In genomic region chr1:110515041-110515440, GRCh38 we compare ENCODE assay signal across 25 cellular contexts. TPM values are rescaled to one million over a fixed set of nuclear protein-coding genes. Genes with fewer than 3 reads are reported as not detected.
DNase-seq lines count a peak whose midpoint lies in the region; ATAC-seq, FAIRE-seq and TF ChIP-seq lines count a peak whose summit lies in the region.
"Had no signal": no experiment of that assay in that cellular context is flagged by ENCODE, and none has a peak within 500 bp of the region (broad histone marks: within the 10 kb centered on the region; RNA-seq: fewer than 3 reads in every experiment).

No MANE protein-coding gene starts in this region.

- H3K27me3 Mint-ChIP-seq in activated CD8-positive, alpha-beta T cell treated with anti-CD3 and anti-CD28 coated beads for 36 hours, result peaks cover 2% of the 10 kb centered on the region
- H3K27me3 Mint-ChIP-seq in activated CD8-positive, alpha-beta T cell treated with anti-CD3 and anti-CD28 coated beads, Interleukin-2, amount 10 ng/mL, durations not matched to agents 7 days and 5 days (ENCODE audit: low read depth), result peaks cover 5% of the 10 kb centered on the region
- H3K27me3 Mint-ChIP-seq in activated T-cell treated with anti-CD3 and anti-CD28 coated beads, Interleukin-2, amount 50 U/mL, for 72 hours (ENCODE audit: low read depth), result peaks cover 8% of the 10 kb centered on the region

- CTCF ChIA-PET in activated CD8-positive, alpha-beta T cell treated with anti-CD3 and anti-CD28 coated beads for 36 hours (lab: Charles Lee), result interaction anchor here (1.0 to 2.2 kb wide), 3 partner anchors 10 to 266 kb away, joined by 3 to 6 read pairs (median 3); no protein-coding TSS in a partner anchor
- CTCF ChIA-PET in activated CD8-positive, alpha-beta T cell treated with anti-CD3 and anti-CD28 coated beads, Interleukin-2, amount 10 ng/mL, durations not matched to agents 7 days and 5 days (lab: Charles Lee), result interaction anchor here (1.1 to 1.4 kb wide), 2 partner anchors 9 to 19 kb away, joined by 3 to 4 read pairs; no protein-coding TSS in a partner anchor
- CTCF ChIA-PET in H1 (lab: Charles Lee; ENCODE audit: partially characterized antibody), result interaction anchor here (1.0 to 9.1 kb wide), 3 partner anchors 8 to 19 kb away, joined by 3 to 85 read pairs (median 4); no protein-coding TSS in a partner anchor

- no peak overlapping the region for H2BK5ac ChIP-seq in H1 (ENCODE audit: low read depth, low read length)

- H2BK20ac ChIP-seq in H1 (ENCODE audit: low read length), result no peak overlapping the region

- H4K5ac ChIP-seq in H1 (ENCODE audit: insufficient read length, low read depth, low read length), result no peak overlapping the region

- no peak for FAIRE-seq in H1 (lab: Jason Lieb, UNC)
- FAIRE-seq: G401.6, GM12891, GM18507, HTR-8/SVneo had no signal

- no peak overlapping the region for H3K14ac ChIP-seq in H1 (ENCODE audit: insufficient read length)

- no peak for TF ChIP-seq CTCF in activated CD8-positive, alpha-beta T cell treated with anti-CD3 and anti-CD28 coated beads for 36 hours (IDR thresholded peaks at IDR 0.05)
- TF ChIP-seq CTCF in H1 (IDR thresholded peaks at IDR 0.05; ENCODE audit: control extremely low read depth in 1 of 3, insufficient read depth in 1 of 3, low read depth in 1 of 3, low read length in 3 of 3), result no peak
- TF ChIP-seq CTCF in upper lobe of right lung (IDR thresholded peaks at IDR 0.05), result no peak

- no peaks in the 10 kb centered on the region for H3K4me1 Mint-ChIP-seq in activated CD8-positive, alpha-beta T cell treated with anti-CD3 and anti-CD28 coated beads for 36 hours (ENCODE audit: low read depth)
- no peaks in the 10 kb centered on the region for H3K4me1 Mint-ChIP-seq in activated CD8-positive, alpha-beta T cell treated with anti-CD3 and anti-CD28 coated beads, Interleukin-2, amount 10 ng/mL, durations not matched to agents 7 days and 5 days (ENCODE audit: low read depth)
- H3K4me1 Mint-ChIP-seq in activated T-cell treated with anti-CD3 and anti-CD28 coated beads, Interleukin-2, amount 50 U/mL, for 72 hours (ENCODE audit: low read depth), result no peaks in the 10 kb centered on the region
- H3K4me1 Mint-ChIP-seq: CD14-positive monocyte, IgD-negative memory B cell had no signal

- H3K9me3 Mint-ChIP-seq in activated CD8-positive, alpha-beta T cell treated with anti-CD3 and anti-CD28 coated beads for 36 hours, result no peaks in the 10 kb centered on the region
- no peaks in the 10 kb centered on the region for H3K9me3 Mint-ChIP-seq in activated CD8-positive, alpha-beta T cell treated with anti-CD3 and anti-CD28 coated beads, Interleukin-2, amount 10 ng/mL, durations not matched to agents 7 days and 5 days (ENCODE audit: insufficient read depth)
- H3K9me3 Mint-ChIP-seq in activated T-cell treated with anti-CD3 and anti-CD28 coated beads, Interleukin-2, amount 50 U/mL, for 72 hours, result no peaks in the 10 kb centered on the region
- H3K9me3 Mint-ChIP-seq: CD8-positive, alpha-beta T cell; IgD-negative memory B cell had no signal

- H4K20me1 ChIP-seq in H1 (replicated peaks in 1 of 2; ENCODE audit: control insufficient read depth in 1 of 2, insufficient read depth in 2 of 2, low read length in 2 of 2), result no peaks in the 10 kb centered on the region
- H4K20me1 ChIP-seq: BLaER1 had no signal

- no peaks in the 10 kb centered on the region for H3K36me3 Mint-ChIP-seq in activated CD8-positive, alpha-beta T cell treated with anti-CD3 and anti-CD28 coated beads for 36 hours (ENCODE audit: low read depth)
- no peaks in the 10 kb centered on the region for H3K36me3 Mint-ChIP-seq in activated CD8-positive, alpha-beta T cell treated with anti-CD3 and anti-CD28 coated beads, Interleukin-2, amount 10 ng/mL, durations not matched to agents 7 days and 5 days (ENCODE audit: low read depth)
- no peaks in the 10 kb centered on the region for H3K36me3 Mint-ChIP-seq in activated T-cell treated with anti-CD3 and anti-CD28 coated beads, Interleukin-2, amount 50 U/mL, for 72 hours (ENCODE audit: insufficient read depth in 2 of 2)
- H3K36me3 Mint-ChIP-seq: CD14-positive monocyte; CD8-positive, alpha-beta T cell; IgD-negative memory B cell had no signal

- H3K27me3 ChIP-seq in H1 (replicated peaks in 1 of 4; ENCODE audit: control insufficient read depth in 3 of 4, extremely low read depth in 1 of 4, insufficient read depth in 3 of 4, low read length in 3 of 4) (no peaks in the 10 kb centered on the region), upper lobe of right lung (no peaks in the 10 kb centered on the region)
- H3K27me3 ChIP-seq: BLaER1 had no signal

- H3K4me3 Mint-ChIP-seq in activated CD8-positive, alpha-beta T cell treated with anti-CD3 and anti-CD28 coated beads for 36 hours, result no peak overlapping the region
- H3K4me3 Mint-ChIP-seq in activated CD8-positive, alpha-beta T cell treated with anti-CD3 and anti-CD28 coated beads, Interleukin-2, amount 10 ng/mL, durations not matched to agents 7 days and 5 days, result no peak overlapping the region
- no peak overlapping the region for H3K4me3 Mint-ChIP-seq in activated T-cell treated with anti-CD3 and anti-CD28 coated beads, Interleukin-2, amount 50 U/mL, for 72 hours
- H3K4me3 Mint-ChIP-seq: CD14-positive monocyte; CD8-positive, alpha-beta T cell; GM23338; IgD-negative memory B cell had no signal

- H3K9ac ChIP-seq in H1 (replicated peaks in 1 of 4; ENCODE audit: extremely low read depth in 1 of 4, low read depth in 3 of 4, low read length in 3 of 4), result no peak overlapping the region
- H3K9ac ChIP-seq: BLaER1 had no signal

- no peak overlapping the region for H3K27ac ChIP-seq in H1 (ENCODE audit: low read depth, low read length)
- H3K27ac ChIP-seq in upper lobe of right lung, result no peak overlapping the region
- H3K27ac ChIP-seq: BLaER1 had no signal

- no peaks in the 10 kb centered on the region for H3K79me1 ChIP-seq in H1 (ENCODE audit: low read depth, low read length)

- H3K9me3 ChIP-seq in H1 (ENCODE audit: insufficient read depth in 2 of 2, low read depth in 1 of 2, low read length in 1 of 2) (peaks cover 0 to 4% of the 10 kb centered on the region in 2 experiments; a peak in 2 of 4 replicates), upper lobe of right lung (no peaks in the 10 kb centered on the region)
- H3K9me3 ChIP-seq: BLaER1 had no signal

- no peak overlapping the region for H3K4me2 ChIP-seq in H1 (ENCODE audit: insufficient read depth in 1 of 2, low read depth in 2 of 2, low read length in 2 of 2)
- H3K4me2 ChIP-seq: GM23338 had no signal

- intact Hi-C loops in activated CD8-positive, alpha-beta T cell treated with anti-CD3 and anti-CD28 coated beads for 36 hours (cut with micrococcal nuclease), result no loop called here
- intact Hi-C loops in upper lobe of right lung (cut with DNase I), result no loop called here

- H4K91ac ChIP-seq in H1 (replicated peaks; ENCODE audit: insufficient read length, low read length), result no peak overlapping the region

- H3K36me3 ChIP-seq in H1 (ENCODE audit: control insufficient read depth in 2 of 4, insufficient read depth in 4 of 4, low read length in 3 of 4), result no peaks in the 10 kb centered on the region
- no peaks in the 10 kb centered on the region for H3K36me3 ChIP-seq in upper lobe of right lung
- H3K36me3 ChIP-seq: BLaER1 had no signal

- peak; percentile 17 for ATAC-seq in activated CD8-positive, alpha-beta T cell treated with anti-CD3 and anti-CD28 coated beads for 36 hours
- no peak for ATAC-seq in activated CD8-positive, alpha-beta T cell treated with anti-CD3 and anti-CD28 coated beads, Interleukin-2, amount 10 ng/mL, durations not matched to agents 7 days and 5 days
- peak; percentile 61 for ATAC-seq in upper lobe of right lung
- ATAC-seq in activated T-cell treated with anti-CD3 and anti-CD28 coated beads, Interleukin-2, amount 50 U/mL, for 72 hours (replicated peaks in 1 of 2), result no peak
- ATAC-seq: CD8-positive, alpha-beta T cell; HCT116 had no signal

- no peak for TF ChIP-seq EP300 in H1 (IDR thresholded peaks at IDR 0.05; ENCODE audit: borderline replicate concordance in 1 of 2, low read depth in 2 of 2, low read length in 2 of 2)

- DNase-seq in activated CD8-positive, alpha-beta T cell treated with anti-CD3 and anti-CD28 coated beads for 36 hours, result peak; percentile 4
- DNase-seq in activated CD8-positive, alpha-beta T cell treated with anti-CD3 and anti-CD28 coated beads, Interleukin-2, amount 10 ng/mL, durations not matched to agents 7 days and 5 days, result no peak
- DNase-seq in MV-4-11 (lab: John Stamatoyannopoulos, UW), result peak; percentile 34
- no peak for DNase-seq in H1 (ENCODE audit: low read depth in 1 of 2, low spot score in 2 of 2)
- DNase-seq in upper lobe of right lung, result no peak
- DNase-seq in G401 (ENCODE audit: low spot score), result no peak
- DNase-seq in NCI-H2107 (lab: John Stamatoyannopoulos, UW), result no peak
- DNase-seq in activated T-cell treated with anti-CD3 and anti-CD28 coated beads, Interleukin-2, amount 50 U/mL, for 72 hours, result no peak
- DNase-seq: 8988T; Calu3; CD8-positive, alpha-beta T cell; DND-41; EL; H7 had no signal

- in situ Hi-C loops in G401 (cut with HindIII; ENCODE audit: low sequenced_read_pairs), result no loop called here

- no peak overlapping the region for H2AFZ ChIP-seq in H1 (ENCODE audit: low read length)
- H2AFZ ChIP-seq: GM23338 had no signal

- H3K4me3 ChIP-seq in H1 (ENCODE audit: extremely low read depth in 1 of 4, insufficient read depth in 2 of 4, low read depth in 3 of 4, low read length in 4 of 4) (no peak overlapping the region), upper lobe of right lung (no peak overlapping the region)
- H3K4me3 ChIP-seq: BLaER1, GM23338 had no signal

- POLR2A ChIA-PET in activated CD8-positive, alpha-beta T cell treated with anti-CD3 and anti-CD28 coated beads for 36 hours (lab: Charles Lee), result interaction anchor here (0.9 kb wide), 1 partner anchor 8 kb away, joined by 3 read pairs; no protein-coding TSS in a partner anchor
- POLR2A ChIA-PET in activated CD8-positive, alpha-beta T cell treated with anti-CD3 and anti-CD28 coated beads, Interleukin-2, amount 10 ng/mL, durations not matched to agents 7 days and 5 days (lab: Charles Lee), result no interaction called here
- POLR2A ChIA-PET in H1 (lab: Charles Lee; ENCODE audit: partially characterized antibody), result no interaction called here

- no peaks in the 10 kb centered on the region; the same call in 1 of the 2 replicates for H3K23me2 ChIP-seq in H1 (ENCODE audit: low read depth, low read length)

- no peaks in the 10 kb centered on the region for H3K79me2 ChIP-seq in H1 (ENCODE audit: control insufficient read depth in 1 of 2, insufficient read depth in 2 of 2, low read length in 2 of 2)

- no peak overlapping the region for H3K4ac ChIP-seq in H1 (replicated peaks; ENCODE audit: insufficient read length, low read depth, low read length)

- TF ChIP-seq POLR2A in H1 (IDR thresholded peaks at IDR 0.05; ENCODE audit: control extremely low read depth in 1 of 2, low read depth in 2 of 2, low read length in 2 of 2), result no peak

- H2BK12ac ChIP-seq in H1 (ENCODE audit: low read depth, low read length), result no peak overlapping the region

- H3K18ac ChIP-seq in H1 (ENCODE audit: extremely low read depth, low read length), result no peak overlapping the region

- no peak overlapping the region for H2BK120ac ChIP-seq in H1 (replicated peaks; ENCODE audit: low read depth, low read length)

- H3K4me1 ChIP-seq in H1 (replicated peaks in 1 of 4; ENCODE audit: control insufficient read depth in 3 of 4, insufficient read depth in 4 of 4, low read length in 3 of 4) (peaks cover 0 to 18% (median 7%) of the 10 kb centered on the region in 4 experiments; a peak in 6 of 7 replicates), upper lobe of right lung (no peaks in the 10 kb centered on the region)

- no peak overlapping the region for H4K8ac ChIP-seq in H1 (ENCODE audit: extremely low read depth, insufficient read depth, low read length)

- H3K27ac Mint-ChIP-seq in activated CD8-positive, alpha-beta T cell treated with anti-CD3 and anti-CD28 coated beads for 36 hours, result no peak overlapping the region
- no peak overlapping the region for H3K27ac Mint-ChIP-seq in activated CD8-positive, alpha-beta T cell treated with anti-CD3 and anti-CD28 coated beads, Interleukin-2, amount 10 ng/mL, durations not matched to agents 7 days and 5 days
- no peak overlapping the region for H3K27ac Mint-ChIP-seq in activated T-cell treated with anti-CD3 and anti-CD28 coated beads, Interleukin-2, amount 50 U/mL, for 72 hours
- H3K27ac Mint-ChIP-seq: CD14-positive monocyte; CD8-positive, alpha-beta T cell; IgD-negative memory B cell had no signal

- no peak overlapping the region for H3K23ac ChIP-seq in H1 (ENCODE audit: insufficient read length)

- H3K56ac ChIP-seq in H1 (replicated peaks; ENCODE audit: insufficient read length, low read depth, low read length), result no peak overlapping the region

- TF ChIP-seq RAD21 in H1 (IDR thresholded peaks at IDR 0.05 in 1 of 2, conservative IDR thresholded peaks at IDR 0.05 in 1 of 2; ENCODE audit: low read depth in 2 of 2, low read length in 2 of 2), result no peak

- 0 out of 2 replicates have a peak overlapping the region, but pooled peaks have one; percentile 14 for H2BK15ac ChIP-seq in H1 (ENCODE audit: low read length)

- H2AK5ac ChIP-seq in H1 (ENCODE audit: low read depth, low read length), result no peak overlapping the region

RNA-seq across cellular contexts. Expression of gene KCNA10, which starts 3.9 kb away (rescaled TPM):
- total RNA-seq in activated CD8-positive, alpha-beta T cell treated with anti-CD3 and anti-CD28 coated beads for 36 hours, result not detected
- not detected for total RNA-seq in activated CD8-positive, alpha-beta T cell treated with anti-CD3 and anti-CD28 coated beads, Interleukin-2, amount 10 ng/mL, durations not matched to agents 7 days and 5 days
- total RNA-seq in H1 (2021; fragmentation: NEBNext Ultra II Directional; extraction: Animal tissue kit (Norgen Biotek cat#: 25700)), result not detected in 2 replicates
- polyA plus RNA-seq in H1 (2011; rRNA removed), result not detected in 2 replicates
- polyA plus RNA-seq in H1 (2011; cell fraction: cytosol; rRNA removed), result not detected
- polyA plus RNA-seq in H1 (2011; cell fraction: nucleus; rRNA removed), result not detected
- not detected in 4 replicates for polyA plus RNA-seq in H1 (2012, experiment 1 of 2)
- not detected for polyA plus RNA-seq in H1 (2012, experiment 2 of 2)
- not detected for polyA plus RNA-seq in H1 (2013, experiment 1 of 2)
- polyA plus RNA-seq in H1 (2013, experiment 2 of 2), result not detected
- not detected in 2 replicates for polyA minus RNA-seq in H1 (2011; rRNA and poly(A)+ RNA removed)
- polyA minus RNA-seq in H1 (2011; cell fraction: cytosol; rRNA and poly(A)+ RNA removed), result not detected
- polyA minus RNA-seq in H1 (2011; cell fraction: nucleus; rRNA and poly(A)+ RNA removed), result not detected
- not detected for total RNA-seq in upper lobe of right lung
- total RNA-seq in G401 (2014; rRNA removed; shearing (Covaris generic)), result not detected in 2 replicates
- not detected for total RNA-seq in activated T-cell treated with anti-CD3 and anti-CD28 coated beads, Interleukin-2, amount 50 U/mL, for 72 hours
- total RNA-seq: A673; Calu3; CD8-positive, alpha-beta T cell; GM23338; H7 had no signal
- polyA plus RNA-seq: AG04450, CD14-positive monocyte, GM23338, IgD-negative memory B cell had no signal

Comparison
In these comparisons a context has a peak if more than half of its experiments do, and no peak if none do; other contexts are left out.
1. ATAC-seq: peak in activated CD8-positive, alpha-beta T cell treated with anti-CD3 and anti-CD28 coated beads for 36 hours (single experiment) and upper lobe of right lung (single experiment); none in activated CD8-positive, alpha-beta T cell treated with anti-CD3 and anti-CD28 coated beads, Interleukin-2, amount 10 ng/mL, durations not matched to agents 7 days and 5 days (single experiment) and activated T-cell treated with anti-CD3 and anti-CD28 coated beads, Interleukin-2, amount 50 U/mL, for 72 hours (0 of 2).
2. DNase-seq: peak in activated CD8-positive, alpha-beta T cell treated with anti-CD3 and anti-CD28 coated beads for 36 hours (single experiment) and MV-4-11 (single experiment); none in activated CD8-positive, alpha-beta T cell treated with anti-CD3 and anti-CD28 coated beads, Interleukin-2, amount 10 ng/mL, durations not matched to agents 7 days and 5 days (single experiment), H1 (0 of 2), upper lobe of right lung (single experiment), G401 (single experiment), NCI-H2107 (single experiment) and activated T-cell treated with anti-CD3 and anti-CD28 coated beads, Interleukin-2, amount 50 U/mL, for 72 hours (0 of 2).